Comparison of ENCODE assay signal across 1 cellular context in the genomic region with DNA sequence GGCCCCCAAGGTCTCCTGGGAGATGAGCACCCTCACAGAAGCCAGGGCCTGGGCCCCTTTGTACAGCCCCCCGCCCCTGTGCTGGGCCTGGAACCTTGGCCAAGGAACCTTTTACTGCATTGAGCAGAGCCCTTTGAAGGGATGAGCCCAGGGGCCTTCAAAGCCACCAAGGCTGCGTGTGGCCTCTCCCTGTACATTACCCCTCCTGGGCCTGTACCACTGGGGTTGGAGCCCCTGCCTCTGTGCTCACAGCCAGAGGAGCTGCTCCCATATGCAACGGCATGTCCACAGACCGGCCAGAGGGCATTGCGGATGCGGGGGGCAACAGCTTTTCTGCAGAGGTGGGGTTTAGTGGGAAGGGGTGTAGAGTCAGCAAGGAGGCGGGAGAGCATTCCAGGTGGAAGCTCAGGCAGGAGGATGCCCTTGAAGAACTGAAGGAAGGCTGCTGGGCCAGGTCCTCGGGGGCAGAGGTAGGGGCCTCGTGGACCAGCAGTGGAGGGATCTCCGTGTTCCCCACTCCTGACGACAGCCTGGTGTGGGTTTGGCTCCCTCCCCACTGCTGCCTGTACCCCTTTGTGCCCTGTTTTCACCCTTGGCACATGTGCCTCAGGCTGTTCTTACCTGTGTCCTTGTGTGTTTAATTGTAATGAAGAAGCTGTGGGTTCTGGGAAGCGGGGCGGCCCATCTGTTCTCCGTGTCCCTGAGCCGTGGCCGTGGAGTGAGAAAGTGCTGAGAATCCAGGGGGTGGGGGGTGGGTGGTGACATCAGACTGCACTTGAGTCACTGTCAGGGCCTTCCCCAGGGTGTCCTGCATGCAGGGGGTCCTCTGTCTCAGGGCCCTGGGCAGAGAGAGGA.
TF ChIP-seq lines count a peak whose summit lies in the region.

No MANE protein-coding gene starts in this region.

TF ChIP-seq in WTC11, 78 proteins besides CTCF, POLR2A, EP300 and RAD21 (continued from another document):
- TF ChIP-seq CDX4 (CRISPR knock-in tag; IDR thresholded peaks at IDR 0.05; ENCODE audit: borderline replicate concordance) (no peak), ZNF532 (CRISPR knock-in tag; IDR thresholded peaks at IDR 0.05; ENCODE audit: borderline replicate concordance) (no peak), CREB1 (CRISPR knock-in tag; IDR thresholded peaks at IDR 0.05) (no peak)
- TF ChIP-seq, protein P1, sequence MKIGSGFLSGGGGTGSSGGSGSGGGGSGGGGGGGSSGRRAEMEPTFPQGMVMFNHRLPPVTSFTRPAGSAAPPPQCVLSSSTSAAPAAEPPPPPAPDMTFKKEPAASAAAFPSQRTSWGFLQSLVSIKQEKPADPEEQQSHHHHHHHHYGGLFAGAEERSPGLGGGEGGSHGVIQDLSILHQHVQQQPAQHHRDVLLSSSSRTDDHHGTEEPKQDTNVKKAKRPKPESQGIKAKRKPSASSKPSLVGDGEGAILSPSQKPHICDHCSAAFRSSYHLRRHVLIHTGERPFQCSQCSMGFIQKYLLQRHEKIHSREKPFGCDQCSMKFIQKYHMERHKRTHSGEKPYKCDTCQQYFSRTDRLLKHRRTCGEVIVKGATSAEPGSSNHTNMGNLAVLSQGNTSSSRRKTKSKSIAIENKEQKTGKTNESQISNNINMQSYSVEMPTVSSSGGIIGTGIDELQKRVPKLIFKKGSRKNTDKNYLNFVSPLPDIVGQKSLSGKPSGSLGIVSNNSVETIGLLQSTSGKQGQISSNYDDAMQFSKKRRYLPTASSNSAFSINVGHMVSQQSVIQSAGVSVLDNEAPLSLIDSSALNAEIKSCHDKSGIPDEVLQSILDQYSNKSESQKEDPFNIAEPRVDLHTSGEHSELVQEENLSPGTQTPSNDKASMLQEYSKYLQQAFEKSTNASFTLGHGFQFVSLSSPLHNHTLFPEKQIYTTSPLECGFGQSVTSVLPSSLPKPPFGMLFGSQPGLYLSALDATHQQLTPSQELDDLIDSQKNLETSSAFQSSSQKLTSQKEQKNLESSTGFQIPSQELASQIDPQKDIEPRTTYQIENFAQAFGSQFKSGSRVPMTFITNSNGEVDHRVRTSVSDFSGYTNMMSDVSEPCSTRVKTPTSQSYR (CRISPR knock-in tag; IDR thresholded peaks at IDR 0.05), result no peak
